In genomic region chr2:8578335-8579244, GRCh38 we compare ENCODE assay signal across 1 cellular context.
TF ChIP-seq lines count a peak whose summit lies in the region.

No MANE protein-coding gene starts in this region.

TF ChIP-seq in GM12878, 131 proteins besides CTCF, POLR2A, EP300 and RAD21:
- no peak for TF ChIP-seq SMARCA5 (IDR thresholded peaks at IDR 0.05)
- TF ChIP-seq POLR2AphosphoS5 (IDR thresholded peaks at IDR 0.05; ENCODE audit: low read length) = no peak
- no peak for TF ChIP-seq JUNB (IDR thresholded peaks at IDR 0.05)
- 0 out of 2 replicates have a peak, but pooled peaks have one; percentile 39 for TF ChIP-seq YY1 (IDR thresholded peaks at IDR 0.05; ENCODE audit: low read depth, low read length)
- no peak for TF ChIP-seq RELA (IDR thresholded peaks at IDR 0.05; ENCODE audit: borderline replicate concordance, partially characterized antibody)
- no peak for TF ChIP-seq RB1 (IDR thresholded peaks at IDR 0.05; ENCODE audit: borderline replicate concordance)
